In the genomic region with DNA sequence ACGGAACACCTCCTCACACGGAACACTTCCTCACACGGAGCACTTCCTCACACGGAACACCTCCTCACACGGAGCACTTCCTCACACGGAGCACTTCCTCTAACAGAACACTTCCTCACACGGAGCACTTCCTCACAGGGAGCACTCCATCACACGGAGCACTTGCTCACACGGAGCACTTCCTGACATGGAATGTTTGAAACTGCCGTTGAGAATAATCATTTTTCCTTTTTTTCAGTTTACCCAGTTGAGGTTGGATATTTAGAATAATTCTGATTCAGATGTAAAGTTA, we compare ENCODE assay signal across 24 cellular contexts. TPM values are rescaled to one million over a fixed set of nuclear protein-coding genes. Genes with fewer than 3 reads are reported as not detected.
"Had no signal": no experiment of that assay in that cellular context is flagged by ENCODE, and none has a peak within 500 bp of the region (broad histone marks: within the 10 kb centered on the region; RNA-seq: fewer than 3 reads in every experiment).

No MANE protein-coding gene starts in this region.

- H3K27me3 Mint-ChIP-seq: activated CD8-positive, alpha-beta T cell treated with anti-CD3 and anti-CD28 coated beads for 36 hours; activated naive CD4-positive, alpha-beta T cell treated with anti-CD3 and anti-CD28 coated beads, Interleukin-2, amount 10 ng/mL, durations not matched to agents 7 days and 5 days; activated naive CD8-positive, alpha-beta T cell treated with anti-CD3 and anti-CD28 coated beads for 36 hours had no signal

- H3K4me1 Mint-ChIP-seq: activated naive CD4-positive, alpha-beta T cell treated with anti-CD3 and anti-CD28 coated beads, Interleukin-2, amount 10 ng/mL, durations not matched to agents 7 days and 5 days; activated naive CD8-positive, alpha-beta T cell treated with anti-CD3 and anti-CD28 coated beads for 36 hours had no signal

- H3K9me3 Mint-ChIP-seq: activated CD8-positive, alpha-beta T cell treated with anti-CD3 and anti-CD28 coated beads for 36 hours; activated naive CD4-positive, alpha-beta T cell treated with anti-CD3 and anti-CD28 coated beads, Interleukin-2, amount 10 ng/mL, durations not matched to agents 7 days and 5 days; activated naive CD8-positive, alpha-beta T cell treated with anti-CD3 and anti-CD28 coated beads for 36 hours; activated T-cell treated with anti-CD3 and anti-CD28 coated beads, Interleukin-2, amount 50 U/mL, for 72 hours; activated T-helper 2 cell treated with anti-CD3 and anti-CD28 coated beads, Interferon-gamma antibody, Interleukin-2, Interleukin-4, amounts not matched to agents 10 μg/mL and 5 μg/mL and 100 μg/mL, durations not matched to agents 14 hours and 24 hours and 36 hours had no signal

- H3K4me3 Mint-ChIP-seq: activated CD8-positive, alpha-beta T cell treated with anti-CD3 and anti-CD28 coated beads for 36 hours; activated naive CD4-positive, alpha-beta T cell treated with anti-CD3 and anti-CD28 coated beads, Interleukin-2, amount 10 ng/mL, durations not matched to agents 7 days and 5 days; activated naive CD8-positive, alpha-beta T cell treated with anti-CD3 and anti-CD28 coated beads for 36 hours; activated T-cell treated with anti-CD3 and anti-CD28 coated beads, Interleukin-2, amount 50 U/mL, for 72 hours had no signal

- DNase-seq: activated CD4-positive, alpha-beta T cell treated with anti-CD3 and anti-CD28 coated beads for 4 hours; activated CD8-positive, alpha-beta memory T cell treated with anti-CD3 and anti-CD28 coated beads, Interleukin-2, amount 50 U/mL, for 4 hours; activated CD8-positive, alpha-beta T cell treated with anti-CD3 and anti-CD28 coated beads for 36 hours; activated gamma-delta T cell treated with Interleukin-2 at 50 U/mL for 16 hours; activated naive CD4-positive, alpha-beta T cell treated with anti-CD3 and anti-CD28 coated beads, Interleukin-2, amount 10 ng/mL, durations not matched to agents 7 days and 5 days; activated naive CD8-positive, alpha-beta T cell treated with anti-CD3 and anti-CD28 coated beads for 36 hours; activated T-cell treated with anti-CD3 and anti-CD28 coated beads, Interleukin-2, amount 50 U/mL, for 72 hours; brain microvascular endothelial cell; MG63; NCI-H1105; NCI-H1436; NCI-H1694 treated with DMSO at 0.1 percent for 48 hours; NCI-H2029 treated with DMSO at 0.1 percent for 48 hours; NCI-H510A treated with DMSO at 0.1 percent for 48 hours; NCI-H69; NK-92 treated with Interleukin-12 subunit alpha and Interleukin-12 subunit beta, amount 100 ng/mL, for 24 hours; SIG-M5; T-helper 2 cell; T1000 had no signal

- H3K27ac Mint-ChIP-seq: activated CD8-positive, alpha-beta T cell treated with anti-CD3 and anti-CD28 coated beads for 36 hours; activated naive CD4-positive, alpha-beta T cell treated with anti-CD3 and anti-CD28 coated beads, Interleukin-2, amount 10 ng/mL, durations not matched to agents 7 days and 5 days; activated naive CD8-positive, alpha-beta T cell treated with anti-CD3 and anti-CD28 coated beads for 36 hours; activated T-cell treated with anti-CD3 and anti-CD28 coated beads, Interleukin-2, amount 50 U/mL, for 72 hours; activated T-helper 2 cell treated with anti-CD3 and anti-CD28 coated beads, Interferon-gamma antibody, Interleukin-2, Interleukin-4, amounts not matched to agents 10 μg/mL and 5 μg/mL and 100 μg/mL, durations not matched to agents 14 hours and 24 hours and 36 hours had no signal

- ATAC-seq: activated CD4-positive, CD25-positive, alpha-beta regulatory T cell treated with anti-CD3 and anti-CD28 coated beads, Interleukin-2, amount 50 U/mL, for 24 hours; activated CD8-positive, alpha-beta T cell treated with anti-CD3 and anti-CD28 coated beads for 36 hours; activated T-cell treated with anti-CD3 and anti-CD28 coated beads, Interleukin-2, amount 50 U/mL, for 72 hours had no signal

RNA-seq across cellular contexts. Expression of a gene that starts 29.1 kb away (rescaled TPM):
- total RNA-seq: activated CD8-positive, alpha-beta T cell treated with anti-CD3 and anti-CD28 coated beads for 36 hours; activated naive CD8-positive, alpha-beta T cell treated with anti-CD3 and anti-CD28 coated beads for 36 hours; activated T-cell treated with anti-CD3 and anti-CD28 coated beads, Interleukin-2, amount 50 U/mL, for 72 hours; activated T-helper 2 cell treated with anti-CD3 and anti-CD28 coated beads, Interferon-gamma antibody, Interleukin-2, Interleukin-4, amounts not matched to agents 10 μg/mL and 5 μg/mL and 100 μg/mL, durations not matched to agents 14 hours and 24 hours and 36 hours; cardiac muscle cell; OCI-LY7; RPMI7951 had no signal
